9 cellular contexts compared by ENCODE assay signal in genomic region chr1:8202182-8202905, GRCh38.
DNase-seq lines count a peak whose midpoint lies in the region; ATAC-seq and TF ChIP-seq lines count a peak whose summit lies in the region.
"Had no signal": no experiment of that assay in that cellular context is flagged by ENCODE, and none has a peak within 500 bp of the region (broad histone marks: within the 10 kb centered on the region; RNA-seq: fewer than 3 reads in every experiment).

No MANE protein-coding gene starts in this region.

- H3K4me3 Mint-ChIP-seq in osteocyte (ENCODE audit: unreplicated experiment), result peak overlapping the region; percentile 21
- no peak overlapping the region for H3K4me3 Mint-ChIP-seq in activated CD8-positive, alpha-beta memory T cell treated with anti-CD3 and anti-CD28 coated beads, Interleukin-2, amount 10 ng/mL, durations not matched to agents 7 days and 5 days

- no peak for ATAC-seq in HG03135 (IDR thresholded peaks at IDR 0.05; ENCODE audit: unreplicated experiment)
- no peak for ATAC-seq in activated CD8-positive, alpha-beta memory T cell treated with anti-CD3 and anti-CD28 coated beads, Interleukin-2, amount 10 ng/mL, durations not matched to agents 7 days and 5 days

- DNase-seq in AG09319 (ENCODE audit: extremely low read depth, low read depth) (peak; percentile 44), RPMI7951 (ENCODE audit: low read depth) (peak; percentile 78), fibroblast of peridontal ligament (ENCODE audit: extremely low read depth) (peak; percentile 70), osteocyte (ENCODE audit: extremely low spot score, unreplicated experiment) (no peak), NCI-H187 treated with DMSO at 0.1 percent for 48 hours (lab: John Stamatoyannopoulos, UW) (no peak)
- no peak for DNase-seq in activated CD8-positive, alpha-beta memory T cell treated with anti-CD3 and anti-CD28 coated beads, Interleukin-2, amount 10 ng/mL, durations not matched to agents 7 days and 5 days
- DNase-seq in activated naive CD4-positive, alpha-beta T cell treated with Interleukin-2 at 50 U/mL for 16 hours, result no peak
- DNase-seq: activated T-cell treated with anti-CD3 and anti-CD28 coated beads, Interleukin-2, amount 50 U/mL, for 48 hours had no signal

- peaks cover 69% of the 10 kb centered on the region for H3K4me1 Mint-ChIP-seq in osteocyte (ENCODE audit: unreplicated experiment)
- H3K4me1 Mint-ChIP-seq in activated CD8-positive, alpha-beta memory T cell treated with anti-CD3 and anti-CD28 coated beads, Interleukin-2, amount 10 ng/mL, durations not matched to agents 7 days and 5 days, result peaks cover 5% of the 10 kb centered on the region

- H3K36me3 Mint-ChIP-seq in osteocyte (ENCODE audit: unreplicated experiment), result no peaks in the 10 kb centered on the region
- H3K36me3 Mint-ChIP-seq in activated CD8-positive, alpha-beta memory T cell treated with anti-CD3 and anti-CD28 coated beads, Interleukin-2, amount 10 ng/mL, durations not matched to agents 7 days and 5 days, result no peaks in the 10 kb centered on the region

- no peaks in the 10 kb centered on the region for H3K9me3 Mint-ChIP-seq in osteocyte (ENCODE audit: unreplicated experiment)
- H3K9me3 Mint-ChIP-seq in activated CD8-positive, alpha-beta memory T cell treated with anti-CD3 and anti-CD28 coated beads, Interleukin-2, amount 10 ng/mL, durations not matched to agents 7 days and 5 days (ENCODE audit: low read depth), result no peaks in the 10 kb centered on the region

- no peaks in the 10 kb centered on the region for H3K27me3 Mint-ChIP-seq in osteocyte (ENCODE audit: unreplicated experiment)
- H3K27me3 Mint-ChIP-seq in activated CD8-positive, alpha-beta memory T cell treated with anti-CD3 and anti-CD28 coated beads, Interleukin-2, amount 10 ng/mL, durations not matched to agents 7 days and 5 days, result no peaks in the 10 kb centered on the region

- CTCF ChIA-PET in activated CD8-positive, alpha-beta memory T cell treated with anti-CD3 and anti-CD28 coated beads, Interleukin-2, amount 10 ng/mL, durations not matched to agents 7 days and 5 days (lab: Charles Lee), result no interaction called here

- TF ChIP-seq CTCF in AG09319 (IDR thresholded peaks at IDR 0.05; ENCODE audit: low read depth, low read length), result no peak
- no peak for TF ChIP-seq CTCF in osteocyte (IDR thresholded peaks at IDR 0.05)

- H3K27ac Mint-ChIP-seq in osteocyte (ENCODE audit: unreplicated experiment), result peak overlapping the region; percentile 76
- no peak overlapping the region for H3K27ac Mint-ChIP-seq in activated CD8-positive, alpha-beta memory T cell treated with anti-CD3 and anti-CD28 coated beads, Interleukin-2, amount 10 ng/mL, durations not matched to agents 7 days and 5 days

Comparison
In these comparisons a context has a peak if more than half of its experiments do, and no peak if none do; other contexts are left out.
1. DNase-seq: peak in AG09319 (single experiment), RPMI7951 (single experiment) and fibroblast of peridontal ligament (single experiment); none in osteocyte (single experiment), NCI-H187 treated with DMSO at 0.1 percent for 48 hours (single experiment), activated CD8-positive, alpha-beta memory T cell treated with anti-CD3 and anti-CD28 coated beads, Interleukin-2, amount 10 ng/mL, durations not matched to agents 7 days and 5 days (single experiment) and activated naive CD4-positive, alpha-beta T cell treated with Interleukin-2 at 50 U/mL for 16 hours (single experiment).